ENCODE assay signal across 8 cellular contexts in the genomic region with DNA sequence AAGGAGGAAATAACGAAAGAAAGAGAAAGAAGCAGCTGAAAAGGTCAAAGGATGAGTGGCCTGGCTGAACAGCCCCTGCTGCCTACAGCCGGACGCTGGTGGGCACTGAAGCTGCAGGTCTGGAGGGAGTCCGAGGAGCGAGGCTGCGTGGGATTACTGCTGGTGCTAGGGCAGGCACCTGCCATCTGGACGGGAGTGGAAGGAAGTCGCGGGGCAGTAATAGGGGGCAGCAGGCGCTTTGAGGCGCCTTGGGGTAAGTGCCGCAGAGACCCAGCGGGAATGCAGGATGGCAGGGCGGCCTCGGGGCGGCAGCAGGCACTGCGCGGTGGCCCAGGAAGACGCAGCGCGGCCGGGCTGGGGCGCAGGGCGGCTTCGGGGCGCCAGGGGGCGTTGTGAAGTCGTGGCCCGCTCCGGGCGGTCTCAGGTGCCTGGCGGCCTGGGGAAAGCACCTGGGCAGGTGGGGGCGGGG. TPM values are rescaled to one million over a fixed set of nuclear protein-coding genes. Genes with fewer than 3 reads are reported as not detected.
DNase-seq lines count a peak whose midpoint lies in the region; ATAC-seq, FAIRE-seq and TF ChIP-seq lines count a peak whose summit lies in the region.

No MANE protein-coding gene starts in this region.

- POLR2A ChIA-PET in A549 (lab: Yijun Ruan, JAX) = no interaction called here

- TF ChIP-seq POLR2A in A549 (IDR thresholded peaks at IDR 0.05; ENCODE audit: low read length) = no peak

- peaks cover 2 to 13% (median 7%) of the 10 kb centered on the region in 4 donors for H3K27me3 ChIP-seq in liver (ENCODE audit: control insufficient read depth in 4 of 4, insufficient read depth in 4 of 4, low read length in 3 of 4)

- H3K27ac ChIP-seq in A549 (peak overlapping the region; percentile 51 to 53; a peak in 3 of 6 replicates), liver (ENCODE audit: low read depth in 1 of 2, low read length in 2 of 2) (no peak overlapping the region)

- no peaks in the 10 kb centered on the region for H3K9me3 ChIP-seq in A549
- no peaks in the 10 kb centered on the region for H3K9me3 ChIP-seq in liver (ENCODE audit: control insufficient read depth in 4 of 4, low read length in 3 of 4)

- TF ChIP-seq EP300 in A549 (IDR thresholded peaks at IDR 0.05) = no peak

- CTCF ChIA-PET in A549 (lab: Yijun Ruan, JAX) = interaction anchor here (0.6 to 18.1 kb wide), 37 partner anchors 9 to 312 kb away, joined by 3 to 336 read pairs (median 5); no protein-coding TSS in a partner anchor

- H3K4me3 ChIP-seq in A549 (peak overlapping the region; percentile 44), liver (ENCODE audit: low read depth in 1 of 3, low read length in 3 of 3) (peak overlapping the region in 1 of 3 donors; percentile 38)

- no peaks in the 10 kb centered on the region for H3K36me3 ChIP-seq in liver (ENCODE audit: control insufficient read depth in 4 of 4, insufficient read depth in 3 of 4, low read depth in 1 of 4, low read length in 3 of 4)

- TF ChIP-seq CTCF in A549 (IDR thresholded peaks at IDR 0.05) (peak; percentile 97), liver (IDR thresholded peaks at IDR 0.05; ENCODE audit: low read depth, low read length, missing input control) (peak; percentile 85)

- WGBS in A549 (ENCODE audit: missing lambda C conversion rate) = 6% methylated on average over 31 of the region's 33 CpGs
- WGBS in liver = 6% methylated on average over 33 of the region's 33 CpGs

- H3K4me1 ChIP-seq in A549 (peaks cover 8% of the 10 kb centered on the region; the same call in 2 of the 3 replicates), liver (ENCODE audit: control insufficient read depth in 4 of 4, insufficient read depth in 4 of 4, low read length in 3 of 4) (peaks cover 0 to 11% (median 7%) of the 10 kb centered on the region in 4 donors)

- peak overlapping the region; percentile 99 for H3K4me2 ChIP-seq in A549

- H3K9ac ChIP-seq in liver (ENCODE audit: low read depth in 1 of 2, low read length in 2 of 2) = no peak overlapping the region

- DNase-seq in A549 (ENCODE audit: low read depth in 1 of 2, low spot score in 1 of 2) = peak; percentile 78 to 83
- DNase-seq in NCI-H226 = peak; percentile 32
- DNase-seq in activated CD4-positive, alpha-beta T cell treated with anti-CD3 and anti-CD28 coated beads, Interleukin-2, amount 50 U/mL, for 24 hours (ENCODE audit: low read depth in 1 of 2, low spot score in 1 of 2) = peak; percentile 45 to 51
- DNase-seq in dermis microvascular lymphatic vessel endothelial cell (ENCODE audit: low read depth in 2 of 2) = peak; percentile 36 to 74
- peak; percentile 17 to 71 (median 44) for DNase-seq in stimulated activated CD4-positive, alpha-beta T cell treated with anti-CD3 and anti-CD28 coated beads, TNF-alpha, amount 100 ng/mL, for 24 hours (ENCODE audit: low read depth in 3 of 3)

- no peak for FAIRE-seq in A549 (lab: Jason Lieb, UNC)

- TF ChIP-seq RAD21 in A549 (conservative IDR thresholded peaks at IDR 0.05 in 1 of 2, IDR thresholded peaks at IDR 0.05 in 1 of 2) (peak; percentile 83 to 96), liver (IDR thresholded peaks at IDR 0.05) (peak; percentile 49 to 79)

- ATAC-seq in A549 = peak; percentile 99
- ATAC-seq in GM18858 (IDR thresholded peaks at IDR 0.05; ENCODE audit: unreplicated experiment) = peak; percentile 49
- peak; percentile 88 for ATAC-seq in HG03139 (IDR thresholded peaks at IDR 0.05; ENCODE audit: unreplicated experiment)

TF ChIP-seq in A549, 52 proteins besides CTCF, POLR2A, EP300 and RAD21:
- no peak for TF ChIP-seq POLR2AphosphoS2 (conservative IDR thresholded peaks at IDR 0.05; ENCODE audit: low read length)
- TF ChIP-seq, protein P1, sequence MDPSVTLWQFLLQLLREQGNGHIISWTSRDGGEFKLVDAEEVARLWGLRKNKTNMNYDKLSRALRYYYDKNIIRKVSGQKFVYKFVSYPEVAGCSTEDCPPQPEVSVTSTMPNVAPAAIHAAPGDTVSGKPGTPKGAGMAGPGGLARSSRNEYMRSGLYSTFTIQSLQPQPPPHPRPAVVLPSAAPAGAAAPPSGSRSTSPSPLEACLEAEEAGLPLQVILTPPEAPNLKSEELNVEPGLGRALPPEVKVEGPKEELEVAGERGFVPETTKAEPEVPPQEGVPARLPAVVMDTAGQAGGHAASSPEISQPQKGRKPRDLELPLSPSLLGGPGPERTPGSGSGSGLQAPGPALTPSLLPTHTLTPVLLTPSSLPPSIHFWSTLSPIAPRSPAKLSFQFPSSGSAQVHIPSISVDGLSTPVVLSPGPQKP (IDR thresholded peaks at IDR 0.05; ENCODE audit: low read depth, low read length) = no peak
- TF ChIP-seq SMC3 (IDR thresholded peaks at IDR 0.05) = peak; percentile 98
- TF ChIP-seq, protein P2, sequence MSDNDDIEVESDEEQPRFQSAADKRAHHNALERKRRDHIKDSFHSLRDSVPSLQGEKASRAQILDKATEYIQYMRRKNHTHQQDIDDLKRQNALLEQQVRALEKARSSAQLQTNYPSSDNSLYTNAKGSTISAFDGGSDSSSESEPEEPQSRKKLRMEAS (IDR thresholded peaks at IDR 0.05) = peak; percentile 27; the same call in 1 of the 2 replicates
- TF ChIP-seq, protein P3, sequence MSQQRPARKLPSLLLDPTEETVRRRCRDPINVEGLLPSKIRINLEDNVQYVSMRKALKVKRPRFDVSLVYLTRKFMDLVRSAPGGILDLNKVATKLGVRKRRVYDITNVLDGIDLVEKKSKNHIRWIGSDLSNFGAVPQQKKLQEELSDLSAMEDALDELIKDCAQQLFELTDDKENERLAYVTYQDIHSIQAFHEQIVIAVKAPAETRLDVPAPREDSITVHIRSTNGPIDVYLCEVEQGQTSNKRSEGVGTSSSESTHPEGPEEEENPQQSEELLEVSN (IDR thresholded peaks at IDR 0.05; ENCODE audit: borderline replicate concordance, low read depth) = no peak
TF ChIP-seq in A549: peak in this region for 2.

TF ChIP-seq in liver, 16 proteins besides CTCF, POLR2A, EP300 and RAD21:
- TF ChIP-seq, protein P2 (IDR thresholded peaks at IDR 0.05) = no peak
- no peak for TF ChIP-seq NR2F2 (IDR thresholded peaks at IDR 0.05)
- no peak for TF ChIP-seq HNF4A (conservative IDR thresholded peaks at IDR 0.05)
- no peak for TF ChIP-seq SP1 (IDR thresholded peaks at IDR 0.05)
- TF ChIP-seq EGR1 (IDR thresholded peaks at IDR 0.05; ENCODE audit: low read depth in 2 of 2) = no peak
- TF ChIP-seq, protein P4, sequence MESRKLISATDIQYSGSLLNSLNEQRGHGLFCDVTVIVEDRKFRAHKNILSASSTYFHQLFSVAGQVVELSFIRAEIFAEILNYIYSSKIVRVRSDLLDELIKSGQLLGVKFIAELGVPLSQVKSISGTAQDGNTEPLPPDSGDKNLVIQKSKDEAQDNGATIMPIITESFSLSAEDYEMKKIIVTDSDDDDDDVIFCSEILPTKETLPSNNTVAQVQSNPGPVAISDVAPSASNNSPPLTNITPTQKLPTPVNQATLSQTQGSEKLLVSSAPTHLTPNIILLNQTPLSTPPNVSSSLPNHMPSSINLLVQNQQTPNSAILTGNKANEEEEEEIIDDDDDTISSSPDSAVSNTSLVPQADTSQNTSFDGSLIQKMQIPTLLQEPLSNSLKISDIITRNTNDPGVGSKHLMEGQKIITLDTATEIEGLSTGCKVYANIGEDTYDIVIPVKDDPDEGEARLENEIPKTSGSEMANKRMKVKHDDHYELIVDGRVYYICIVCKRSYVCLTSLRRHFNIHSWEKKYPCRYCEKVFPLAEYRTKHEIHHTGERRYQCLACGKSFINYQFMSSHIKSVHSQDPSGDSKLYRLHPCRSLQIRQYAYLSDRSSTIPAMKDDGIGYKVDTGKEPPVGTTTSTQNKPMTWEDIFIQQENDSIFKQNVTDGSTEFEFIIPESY (IDR thresholded peaks at IDR 0.05) = no peak
- TF ChIP-seq FOXA2 (IDR thresholded peaks at IDR 0.05) = no peak
- TF ChIP-seq FOXA1 (IDR thresholded peaks at IDR 0.05) = no peak
- TF ChIP-seq RXRA (IDR thresholded peaks at IDR 0.05) = no peak
- TF ChIP-seq, protein P5, sequence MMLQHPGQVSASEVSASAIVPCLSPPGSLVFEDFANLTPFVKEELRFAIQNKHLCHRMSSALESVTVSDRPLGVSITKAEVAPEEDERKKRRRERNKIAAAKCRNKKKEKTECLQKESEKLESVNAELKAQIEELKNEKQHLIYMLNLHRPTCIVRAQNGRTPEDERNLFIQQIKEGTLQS (IDR thresholded peaks at IDR 0.05) = no peak
TF ChIP-seq in liver: peak in this region for 0.

RNA-seq across cellular contexts. Expression of a gene that starts 0.3 kb away (rescaled TPM):
- 0.05 and 0.20 TPM in 2 replicates for polyA plus RNA-seq in A549 (2011; rRNA removed)
- polyA plus RNA-seq in A549 (2012; cell fraction: cytosol; rRNA removed) = 0.05 and 0.06 TPM in 2 replicates
- 0.10 and 0.13 TPM in 2 replicates for polyA plus RNA-seq in A549 (2012; cell fraction: nucleus; rRNA removed)
- 0.03 TPM in 2 of 3 replicates, not detected in the other for polyA plus RNA-seq in A549 (2017; fragmentation: RNase III; extraction: RNeasy Plus Mini Kit Qiagen cat#74134 plus additional on column Dnase treatment)
- polyA minus RNA-seq in A549 (2011; rRNA and poly(A)+ RNA removed) = 0.10 and 0.12 TPM in 2 replicates
- 0.13 and 0.26 TPM in 2 replicates for total RNA-seq in dermis microvascular lymphatic vessel endothelial cell
- not detected for total RNA-seq in liver
- not detected for polyA plus RNA-seq in liver

RNA-seq across cellular contexts. Expression of a gene that starts 33.0 kb away (rescaled TPM):
- polyA plus RNA-seq in A549 (2011; rRNA removed) (17.9 and 18.0 TPM in 2 replicates), A549 (2017; fragmentation: RNase III; extraction: RNeasy Plus Mini Kit Qiagen cat#74134 plus additional on column Dnase treatment) (8.3 to 10.0 TPM (median 9.8 TPM) in 3 replicates), liver (1 to 10 TPM; 2.4 to 2.9 TPM)
- 9.9 and 10.3 TPM in 2 replicates for polyA plus RNA-seq in A549 (2012; cell fraction: cytosol; rRNA removed)
- polyA plus RNA-seq in A549 (2012; cell fraction: nucleus; rRNA removed) = 21.4 and 21.8 TPM in 2 replicates
- polyA minus RNA-seq in A549 (2011; rRNA and poly(A)+ RNA removed) = 45.1 and 45.8 TPM in 2 replicates
- total RNA-seq in dermis microvascular lymphatic vessel endothelial cell (15.0 and 28.1 TPM in 2 replicates), liver (10 to 100 TPM in 1 of 2 donors, 1 to 10 TPM in 1; 4.8 to 16.4 TPM)

Comparison
In these comparisons a context has a peak if more than half of its experiments do, and no peak if none do; other contexts are left out.
1. ATAC-seq: peak in every context shown above with its lines; median percentile 99 in A549; 88 in HG03139; 49 in GM18858.
2. H3K27ac ChIP-seq: peak in A549 (2 of 2); none in liver (0 of 2).
3. Peak in every context shown above with its lines, with median percentiles within 50 percentile points of each other: DNase-seq.